19 cellular contexts compared by ENCODE assay signal in genomic region chr2:156411835-156412234, GRCh38.
"Had no signal": no experiment of that assay in that cellular context is flagged by ENCODE, and none has a peak within 500 bp of the region (broad histone marks: within the 10 kb centered on the region; RNA-seq: fewer than 3 reads in every experiment).

No MANE protein-coding gene starts in this region.

- H3K36me3 ChIP-seq: esophagus muscularis mucosa, gastroesophageal sphincter, heart left ventricle, left lung, lower lobe of right lung had no signal

- H3K4me3 ChIP-seq: coronary artery, dorsolateral prefrontal cortex, esophagus muscularis mucosa, gastroesophageal sphincter, heart left ventricle, hepatocyte, left lung, lower lobe of right lung, mucosa of descending colon had no signal

- H3K4me1 Mint-ChIP-seq: mesothelial cell of epicardium, naive B cell had no signal

- H3K27ac ChIP-seq: coronary artery, dorsolateral prefrontal cortex, esophagus muscularis mucosa, foreskin keratinocyte, gastroesophageal sphincter, heart left ventricle, hepatocyte, left lung, lower lobe of right lung had no signal

- H3K4me1 ChIP-seq: esophagus muscularis mucosa, foreskin keratinocyte, gastroesophageal sphincter, heart left ventricle, left lung, lower lobe of right lung had no signal

- H3K9me3 ChIP-seq: esophagus muscularis mucosa, gastroesophageal sphincter, heart left ventricle, left lung, lower lobe of right lung, mucosa of descending colon had no signal

- ATAC-seq: foreskin keratinocyte, gastroesophageal sphincter, heart left ventricle, left cardiac atrium, left lung, left ventricle myocardium superior, lower lobe of right lung, mucosa of descending colon had no signal

- H3K36me3 Mint-ChIP-seq: mesothelial cell of epicardium, naive B cell had no signal

- H3K27me3 ChIP-seq: dorsolateral prefrontal cortex, esophagus muscularis mucosa, foreskin keratinocyte, gastroesophageal sphincter, hepatocyte, left lung had no signal

- H3K4me3 Mint-ChIP-seq: mesothelial cell of epicardium, naive B cell had no signal

- DNase-seq: dermis blood vessel endothelial cell; dorsolateral prefrontal cortex; effector CD4-positive, alpha-beta T cell; effector memory CD4-positive, alpha-beta T cell; foreskin keratinocyte; heart left ventricle; hypothalamus; left cardiac atrium; left lung; left ventricle myocardium superior; lower lobe of right lung; mesenchymal stem cell; mucosa of descending colon; naive B cell had no signal

- H3K27ac Mint-ChIP-seq: mesothelial cell of epicardium, naive B cell had no signal

- H3K4me2 ChIP-seq: hepatocyte had no signal

- H2AFZ ChIP-seq: hepatocyte had no signal

- H3K9me3 Mint-ChIP-seq: mesothelial cell of epicardium, naive B cell had no signal
